Comparison of ENCODE assay signal across 26 cellular contexts in the genomic region with DNA sequence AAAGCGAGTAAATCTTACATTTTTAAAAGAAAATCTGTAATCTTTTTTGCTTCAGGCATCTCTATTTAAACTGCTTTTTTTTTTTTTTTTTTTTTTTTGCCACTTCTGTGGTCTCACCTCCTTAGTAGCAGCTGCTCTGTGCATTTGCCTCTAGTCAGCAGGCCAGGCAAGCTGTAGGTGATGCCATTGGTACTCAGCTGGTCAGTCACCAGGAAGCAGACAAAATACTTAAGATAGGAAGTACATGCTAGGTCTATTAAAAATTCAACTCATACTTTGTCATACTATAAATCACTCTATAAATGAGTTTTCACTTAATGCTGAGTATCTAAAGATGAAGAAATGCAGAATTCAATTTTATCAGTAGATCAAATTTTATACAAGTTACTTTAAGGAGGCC.
"Had no signal": no experiment of that assay in that cellular context is flagged by ENCODE, and none has a peak within 500 bp of the region (broad histone marks: within the 10 kb centered on the region; RNA-seq: fewer than 3 reads in every experiment).

No MANE protein-coding gene starts in this region.

- H3K27me3 ChIP-seq: stomach, suprapubic skin, testis, thyroid gland, tibial artery, tibial nerve, transverse colon, upper lobe of left lung, upper lobe of right lung, uterus, vagina had no signal

- ATAC-seq: stimulated activated effector memory CD8-positive, alpha-beta T cell treated with anti-CD3 and anti-CD28 coated beads, Interleukin-12 subunit alpha, Interleukin-12 subunit beta, amount 100 ng/mL, for 72 hours; stimulated activated memory B cell treated with anti-CD40 and anti-IgM and Interleukin-4, amounts not matched to agents 10 μg/mL and 1 μg/mL and 100 μg/mL, for 72 hours; stimulated activated naive B cell treated with anti-CD40 and anti-IgM and Interleukin-4, amounts not matched to agents 10 μg/mL and 1 μg/mL and 100 μg/mL, for 72 hours; stimulated activated naive CD8-positive, alpha-beta T cell treated with anti-CD3 and anti-CD28 coated beads, Interleukin-15, amount 100 ng/mL, for 72 hours; stimulated activated naive CD8-positive, alpha-beta T cell treated with anti-CD3 and anti-CD28 coated beads, Interleukin-15, Interleukin-2, amounts not matched to agents 100 U/mL and 50 U/mL, for 24 hours; upper lobe of right lung had no signal

- H3K4me3 ChIP-seq: stomach, suprapubic skin, testis, thoracic aorta, thyroid gland, tibial artery, tibial nerve, transverse colon, upper lobe of left lung, upper lobe of right lung, uterus, vagina had no signal

- H3K4me1 ChIP-seq: stomach, suprapubic skin, testis, thyroid gland, tibial artery, tibial nerve, transverse colon, upper lobe of left lung, upper lobe of right lung, uterus, vagina had no signal

- DNase-seq: stimulated activated CD4-positive, alpha-beta T cell treated with anti-CD3 and anti-CD28 coated beads, Interleukin-2, amount 100 ng/mL, for 48 hours; stimulated activated CD4-positive, alpha-beta T cell treated with anti-CD3 and anti-CD28 coated beads, Interleukin-4, amount 100 ng/mL, for 1 hour; stimulated activated CD4-positive, alpha-beta T cell treated with anti-CD3 and anti-CD28 coated beads, Interleukin-4, amount 100 ng/mL, for 24 hours; stimulated activated CD4-positive, alpha-beta T cell treated with anti-CD3 and anti-CD28 coated beads, Interleukin-4, amount 100 ng/mL, for 4 hours; stimulated activated CD8-positive, alpha-beta memory T cell treated with anti-CD3 and anti-CD28 coated beads, Interleukin-4, amount 100 ng/mL, for 48 hours; stimulated activated naive B cell treated with anti-CD40 and anti-IgM and Interleukin-4, amounts not matched to agents 10 μg/mL and 1 μg/mL and 100 μg/mL, for 72 hours; stimulated activated naive CD4-positive, alpha-beta T cell; stimulated activated naive CD4-positive, alpha-beta T cell treated with Interleukin-2 at 50 U/mL for 16 hours; stimulated activated naive CD8-positive, alpha-beta T cell treated with anti-CD3 and anti-CD28 coated beads, Interleukin-15, amount 100 ng/mL, for 72 hours; stimulated activated naive CD8-positive, alpha-beta T cell treated with anti-CD3 and anti-CD28 coated beads, Interleukin-15, Interleukin-2, amounts not matched to agents 100 U/mL and 50 U/mL, for 24 hours; stomach; substantia nigra; testis; thyroid gland; tibial artery; transverse colon; trophoblast cell; upper lobe of left lung; upper lobe of right lung; uterus had no signal

- H3K36me3 ChIP-seq: stomach, suprapubic skin, thoracic aorta, thyroid gland, tibial artery, tibial nerve, transverse colon, upper lobe of left lung, upper lobe of right lung, uterus, vagina had no signal

- H3K9me3 ChIP-seq: suprapubic skin, testis, thoracic aorta, thyroid gland, tibial artery, transverse colon, upper lobe of left lung, upper lobe of right lung, uterus, vagina had no signal

- H3K27ac ChIP-seq: stomach, suprapubic skin, testis, thoracic aorta, thyroid gland, tibial artery, tibial nerve, transverse colon, upper lobe of left lung, upper lobe of right lung, uterus, vagina had no signal
